15 cellular contexts compared by ENCODE assay signal in genomic region chr6:170371091-170371490, GRCh38.
DNase-seq lines count a peak whose midpoint lies in the region; ATAC-seq and TF ChIP-seq lines count a peak whose summit lies in the region.
"Had no signal": no experiment of that assay in that cellular context is flagged by ENCODE, and none has a peak within 500 bp of the region (broad histone marks: within the 10 kb centered on the region; RNA-seq: fewer than 3 reads in every experiment).

No MANE protein-coding gene starts in this region.

- BruUV-seq in Caco-2 (replicated peaks; lab: Mats Ljungman, UMichigan): no TSS peak

- no peak overlapping the region for H3K27ac ChIP-seq in CD4-positive, CD25-positive, alpha-beta regulatory T cell (ENCODE audit: insufficient read depth, low read length, poor library complexity, severe bottlenecking)
- H3K27ac ChIP-seq in neutrophil: peak overlapping the region; percentile 56
- no peak overlapping the region for H3K27ac ChIP-seq in left lung
- H3K27ac ChIP-seq: neural progenitor cell, sigmoid colon, testis had no signal

- ATAC-seq in CD4-positive, CD25-positive, alpha-beta regulatory T cell (ENCODE audit: low read depth in 2 of 2): no peak
- no peak for ATAC-seq in left lung

- peaks cover 0 to 25% (median 4%) of the 10 kb centered on the region in 4 donors for H3K4me1 Mint-ChIP-seq in CD4-positive, CD25-positive, alpha-beta regulatory T cell
- peaks cover 23% of the 10 kb centered on the region for H3K4me1 Mint-ChIP-seq in Caco-2 (ENCODE audit: low read depth, unreplicated experiment)
- H3K4me1 Mint-ChIP-seq in brain: peaks cover 46% of the 10 kb centered on the region

- CTCF ChIA-PET in Caco-2 (lab: Charles Lee): no interaction called here

- POLR2A ChIA-PET in Caco-2 (lab: Charles Lee): no interaction called here

- DNase-seq in CD4-positive, CD25-positive, alpha-beta regulatory T cell: no peak
- DNase-seq in Caco-2 (no peak), NCI-H187 treated with DMSO at 0.1 percent for 48 hours (lab: John Stamatoyannopoulos, UW) (no peak), left lung (no peak), SKM-1 (lab: John Stamatoyannopoulos, UW; ENCODE audit: unreplicated experiment) (no peak)
- DNase-seq: AML-193, DMS79 treated with DMSO at 0.1 percent for 48 hours, NCI-H1436 treated with DMSO at 0.1 percent for 48 hours, NCI-H2171, sigmoid colon, testis had no signal

- H3K36me3 Mint-ChIP-seq in CD4-positive, CD25-positive, alpha-beta regulatory T cell: peaks cover 48% of the 10 kb centered on the region
- H3K36me3 Mint-ChIP-seq in Caco-2 (ENCODE audit: insufficient read depth, unreplicated experiment) (peaks cover 12% of the 10 kb centered on the region), brain (peaks cover 26% of the 10 kb centered on the region)

- no peaks in the 10 kb centered on the region for H3K9me3 ChIP-seq in CD4-positive, CD25-positive, alpha-beta regulatory T cell (ENCODE audit: control insufficient read depth in 2 of 2, low read length in 2 of 2)
- H3K9me3 ChIP-seq in Caco-2 (no peaks in the 10 kb centered on the region), neutrophil (no peaks in the 10 kb centered on the region), left lung (no peaks in the 10 kb centered on the region)
- H3K9me3 ChIP-seq: mucosa of descending colon, sigmoid colon, testis had no signal

- H3K27ac Mint-ChIP-seq in CD4-positive, CD25-positive, alpha-beta regulatory T cell: peak overlapping the region in 2 of 3 donors; percentile 34 to 84
- H3K27ac Mint-ChIP-seq in Caco-2 (ENCODE audit: unreplicated experiment) (peak overlapping the region; percentile 82), brain (peak overlapping the region in 4 of 5 experiments; percentile 5 to 81 (median 46))

- TF ChIP-seq CTCF in Caco-2 (IDR thresholded peaks at IDR 0.05; ENCODE audit: insufficient read depth in 1 of 2, low read depth in 1 of 2, low read length in 1 of 2, severe bottlenecking in 1 of 2, unreplicated experiment in 1 of 2): no peak
- TF ChIP-seq CTCF in brain (conservative IDR thresholded peaks at IDR 0.05): no peak
- TF ChIP-seq CTCF in neutrophil (IDR thresholded peaks at IDR 0.05): no peak
- TF ChIP-seq CTCF in left lung (IDR thresholded peaks at IDR 0.05): no peak

- peaks cover 60% of the 10 kb centered on the region for H3K36me3 ChIP-seq in CD4-positive, CD25-positive, alpha-beta regulatory T cell (ENCODE audit: control insufficient read depth, insufficient read depth, low read length)
- H3K36me3 ChIP-seq in Caco-2 (ENCODE audit: control insufficient read depth, insufficient read depth, low read length): no peaks in the 10 kb centered on the region; the same call in 1 of the 2 replicates
- H3K36me3 ChIP-seq in neutrophil: peaks cover 33% of the 10 kb centered on the region
- H3K36me3 ChIP-seq in left lung: peaks cover 0 to 38% of the 10 kb centered on the region in 2 donors
- H3K36me3 ChIP-seq: neural progenitor cell had no signal

- H3K27me3 ChIP-seq in CD4-positive, CD25-positive, alpha-beta regulatory T cell (ENCODE audit: control insufficient read depth, insufficient read depth, low read length): no peaks in the 10 kb centered on the region
- H3K27me3 ChIP-seq in Caco-2 (replicated peaks; ENCODE audit: control insufficient read depth, insufficient read depth, low read length) (no peaks in the 10 kb centered on the region), neutrophil (no peaks in the 10 kb centered on the region), left lung (no peaks in the 10 kb centered on the region)
- H3K27me3 ChIP-seq: neural progenitor cell, sigmoid colon, testis had no signal

- no peaks in the 10 kb centered on the region for H3K9me3 Mint-ChIP-seq in CD4-positive, CD25-positive, alpha-beta regulatory T cell
- H3K9me3 Mint-ChIP-seq in Caco-2 (ENCODE audit: unreplicated experiment): no peaks in the 10 kb centered on the region
- H3K9me3 Mint-ChIP-seq in brain: no peaks in the 10 kb centered on the region
- H3K9me3 Mint-ChIP-seq: neural progenitor cell had no signal

- no peak overlapping the region for H3K4me3 ChIP-seq in CD4-positive, CD25-positive, alpha-beta regulatory T cell (ENCODE audit: low read depth, low read length)
- H3K4me3 ChIP-seq in Caco-2 (ENCODE audit: low read depth, low read length): no peak overlapping the region
- H3K4me3 ChIP-seq in neutrophil (ENCODE audit: low read depth in 1 of 2, low read length in 1 of 2): no peak overlapping the region
- no peak overlapping the region for H3K4me3 ChIP-seq in left lung
- H3K4me3 ChIP-seq: mucosa of descending colon, neural progenitor cell, sigmoid colon, testis had no signal

- H3K4me1 ChIP-seq in CD4-positive, CD25-positive, alpha-beta regulatory T cell (ENCODE audit: control insufficient read depth, insufficient read depth, low read length, poor library complexity, severe bottlenecking): no peaks in the 10 kb centered on the region
- peaks cover 38% of the 10 kb centered on the region for H3K4me1 ChIP-seq in Caco-2
- H3K4me1 ChIP-seq in neutrophil (ENCODE audit: control insufficient read depth in 1 of 2, insufficient read depth in 1 of 2, low read depth in 1 of 2, low read length in 1 of 2): peaks cover 41 to 50% of the 10 kb centered on the region in 2 experiments
- H3K4me1 ChIP-seq in left lung: peaks cover 0 to 20% of the 10 kb centered on the region in 2 donors
- H3K4me1 ChIP-seq: neural progenitor cell, sigmoid colon had no signal

- intact Hi-C loops in Caco-2 (cut with micrococcal nuclease; ENCODE audit: unreplicated experiment): no loop called here
- intact Hi-C loops in left lung (cut with DNase I): no loop called here

- H3K27me3 Mint-ChIP-seq in CD4-positive, CD25-positive, alpha-beta regulatory T cell: no peaks in the 10 kb centered on the region
- H3K27me3 Mint-ChIP-seq in Caco-2 (ENCODE audit: insufficient read depth, unreplicated experiment) (no peaks in the 10 kb centered on the region), brain (no peaks in the 10 kb centered on the region)

- no peak overlapping the region for H3K4me3 Mint-ChIP-seq in CD4-positive, CD25-positive, alpha-beta regulatory T cell
- H3K4me3 Mint-ChIP-seq in Caco-2 (ENCODE audit: unreplicated experiment) (peak overlapping the region; percentile 21), brain (no peak overlapping the region)
- H3K4me3 Mint-ChIP-seq: neural progenitor cell had no signal
